8 cellular contexts compared by ENCODE assay signal in the genomic region with DNA sequence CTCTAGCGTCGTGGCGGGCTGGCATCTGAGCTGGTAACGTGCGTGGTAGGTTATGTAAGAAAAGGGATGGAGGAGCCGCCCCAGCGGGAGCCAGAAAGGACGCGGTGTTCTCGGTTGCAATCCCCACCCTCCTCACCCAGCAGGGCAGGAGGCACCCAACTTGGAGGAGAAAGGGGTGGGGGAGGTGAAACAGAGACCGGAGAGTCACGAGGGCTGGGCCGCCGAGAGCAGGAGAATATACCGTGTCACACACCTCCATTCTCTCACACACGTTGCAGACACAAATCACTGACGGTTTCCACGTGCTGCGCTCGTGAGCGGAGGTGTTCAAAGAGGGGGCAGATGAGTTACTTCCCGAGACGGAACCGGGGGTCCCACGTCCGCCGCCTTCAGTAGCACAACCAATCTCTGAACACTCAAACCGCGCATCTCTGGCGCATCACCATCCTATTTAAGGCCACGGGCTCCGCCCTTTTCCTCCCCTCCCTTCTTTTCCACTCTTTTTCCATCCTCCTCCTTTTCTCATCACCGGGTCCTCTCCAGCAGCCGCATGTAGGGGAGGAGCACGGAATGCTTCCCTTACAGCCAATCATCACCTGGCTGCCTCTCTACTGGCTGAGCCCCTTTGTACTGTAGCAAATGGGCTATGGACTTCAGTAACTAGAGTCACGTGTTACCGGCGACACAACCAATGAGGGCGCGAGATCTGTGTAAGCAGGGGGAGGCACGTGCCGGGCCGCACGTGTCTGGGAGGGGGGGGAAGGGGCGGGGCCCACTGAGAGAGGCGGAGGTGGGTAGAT. TPM values are rescaled to one million over a fixed set of nuclear protein-coding genes. Genes with fewer than 3 reads are reported as not detected.
DNase-seq lines count a peak whose midpoint lies in the region; ATAC-seq and TF ChIP-seq lines count a peak whose summit lies in the region.

A gene with protein sequence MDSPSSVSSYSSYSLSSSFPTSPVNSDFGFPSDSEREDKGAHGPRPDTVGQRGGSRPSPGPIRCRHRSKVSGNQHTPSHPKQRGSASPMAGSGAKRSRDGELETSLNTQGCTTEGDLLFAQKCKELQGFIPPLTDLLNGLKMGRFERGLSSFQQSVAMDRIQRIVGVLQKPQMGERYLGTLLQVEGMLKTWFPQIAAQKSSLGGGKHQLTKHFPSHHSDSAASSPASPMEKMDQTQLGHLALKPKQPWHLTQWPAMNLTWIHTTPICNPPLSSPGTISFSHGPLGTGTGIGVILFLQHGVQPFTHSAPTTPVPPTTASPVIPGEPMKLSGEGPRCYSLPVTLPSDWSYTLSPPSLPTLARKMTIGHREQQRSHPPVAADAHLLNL (plus strand): TSS at position 797 of the 800 bp plus-strand sequence. CDS start 714 bp downstream, outside the sequence.

- peak within 1 kb of the TSS; percentile 86 for H3K27ac Mint-ChIP-seq in activated naive CD4-positive, alpha-beta T cell treated with anti-CD3 and anti-CD28 coated beads, Interleukin-2, amount 50 U/mL, for 24 hours
- H3K27ac Mint-ChIP-seq in neural progenitor cell, result peak within 1 kb of the TSS; percentile 51

- peaks cover 12% of the 10 kb centered on the region for H3K4me1 ChIP-seq in neural progenitor cell
- peaks cover 21 to 49% (median 36%) of the 10 kb centered on the region in 4 donors for H3K4me1 ChIP-seq in stomach

- H3K27me3 ChIP-seq in MG63, result no peaks in the 10 kb centered on the region
- H3K27me3 ChIP-seq in neural progenitor cell, result peaks cover 10% of the 10 kb centered on the region
- no peaks in the 10 kb centered on the region for H3K27me3 ChIP-seq in stomach

- peak in 1 of 4 donors; percentile 26 for TF ChIP-seq POLR2A in stomach (IDR thresholded peaks at IDR 0.05)

- no peaks in the 10 kb centered on the region for H3K27me3 Mint-ChIP-seq in activated naive CD4-positive, alpha-beta T cell treated with anti-CD3 and anti-CD28 coated beads, Interleukin-2, amount 50 U/mL, for 24 hours
- H3K27me3 Mint-ChIP-seq in neural progenitor cell (ENCODE audit: insufficient read depth, low read depth), result peaks cover 11% of the 10 kb centered on the region

- H3K9me3 Mint-ChIP-seq in activated naive CD4-positive, alpha-beta T cell treated with anti-CD3 and anti-CD28 coated beads, Interleukin-2, amount 50 U/mL, for 24 hours, result no peaks in the 10 kb centered on the region
- H3K9me3 Mint-ChIP-seq in neural progenitor cell, result no peaks in the 10 kb centered on the region

- peak within 1 kb of the TSS; percentile 74 for H2AFZ ChIP-seq in neural progenitor cell (replicated peaks)

- WGBS in stomach, 5 donors, result 1% methylated on average over 46 of the region's 46 CpGs

- peak within 1 kb of the TSS; percentile 95 for H3K4me2 ChIP-seq in neural progenitor cell

- peak; percentile 77 for ATAC-seq in GM19324 (IDR thresholded peaks at IDR 0.05; ENCODE audit: low FRiP score, unreplicated experiment)

- no peak for TF ChIP-seq CTCF in neural progenitor cell (IDR thresholded peaks at IDR 0.05)
- TF ChIP-seq CTCF in stomach (IDR thresholded peaks at IDR 0.05), result no peak

- DNase-seq in ACHN, result peak; percentile 99
- peak; percentile 50 for DNase-seq in MG63
- DNase-seq in SK-MEL-5 (ENCODE audit: low read depth, low spot score), result peak; percentile 65
- DNase-seq in germinal center (ENCODE audit: low spot score), result peak; percentile 69
- DNase-seq in neural progenitor cell (ENCODE audit: low spot score), result peak; percentile 98
- DNase-seq in stomach, result peak; percentile 93

- H3K36me3 ChIP-seq in MG63 (no peaks in the 10 kb centered on the region), neural progenitor cell (no peaks in the 10 kb centered on the region), stomach (peaks cover 0 to 27% (median 18%) of the 10 kb centered on the region in 4 donors)

- H4K20me1 ChIP-seq in neural progenitor cell (ENCODE audit: low read depth), result no peaks in the 10 kb centered on the region

- H3K36me3 Mint-ChIP-seq in activated naive CD4-positive, alpha-beta T cell treated with anti-CD3 and anti-CD28 coated beads, Interleukin-2, amount 50 U/mL, for 24 hours, result peaks cover 1% of the 10 kb centered on the region
- H3K36me3 Mint-ChIP-seq in neural progenitor cell, result peaks cover 25% of the 10 kb centered on the region

- peak within 1 kb of the TSS; percentile 88 for H3K4me3 Mint-ChIP-seq in activated naive CD4-positive, alpha-beta T cell treated with anti-CD3 and anti-CD28 coated beads, Interleukin-2, amount 50 U/mL, for 24 hours
- peak within 1 kb of the TSS; percentile 93 for H3K4me3 Mint-ChIP-seq in neural progenitor cell

- H3K4me3 ChIP-seq in MG63 (peak within 1 kb of the TSS; percentile 19), neural progenitor cell (peak within 1 kb of the TSS; percentile 71), stomach (peak within 1 kb of the TSS; percentile 50 to 68 (median 56))

- peaks cover 8% of the 10 kb centered on the region for H3K79me2 ChIP-seq in neural progenitor cell (ENCODE audit: low read depth)

- H3K27ac ChIP-seq in neural progenitor cell (no peak within 1 kb of the TSS), stomach (peak within 1 kb of the TSS; percentile 79 to 95 (median 87))

- H3F3A ChIP-seq in neural progenitor cell (ENCODE audit: low read depth), result peaks cover 16% of the 10 kb centered on the region

- H3K9ac ChIP-seq in neural progenitor cell, result no peak within 1 kb of the TSS

- TF ChIP-seq EP300 in stomach (IDR thresholded peaks at IDR 0.05), result peak; percentile 87

- no peaks in the 10 kb centered on the region for H3K9me3 ChIP-seq in MG63
- no peaks in the 10 kb centered on the region for H3K9me3 ChIP-seq in neural progenitor cell (ENCODE audit: low read depth)
- no peaks in the 10 kb centered on the region for H3K9me3 ChIP-seq in stomach

- intact Hi-C loops in stomach (cut with DNase I; ENCODE audit: low total_unique reads), result no loop called here

- in situ Hi-C loops in ACHN (cut with HindIII; ENCODE audit: low pct_ligation_motif_present, low pct_unique_long_range_greater_than_20kb, low sequenced_read_pairs) (no loop called here), SK-MEL-5 (cut with HindIII; ENCODE audit: low pct_unique_long_range_greater_than_20kb, low sequenced_read_pairs) (no loop called here)

- H3K4me1 Mint-ChIP-seq in activated naive CD4-positive, alpha-beta T cell treated with anti-CD3 and anti-CD28 coated beads, Interleukin-2, amount 50 U/mL, for 24 hours, result peaks cover 32% of the 10 kb centered on the region
- H3K4me1 Mint-ChIP-seq in neural progenitor cell, result peaks cover 34% of the 10 kb centered on the region

RNA-seq across cellular contexts. Expression of the gene that starts here (rescaled TPM):
- not detected in 2 replicates for total RNA-seq in MG63 (2014; rRNA removed; shearing (Covaris generic); ENCODE audit: low replicate concordance)
- 0.21 TPM in 1 of 2 replicates, not detected in the other for total RNA-seq in SK-MEL-5 (2014; rRNA removed; shearing (Covaris generic))
- polyA plus RNA-seq in SK-MEL-5 (2015; cell fraction: cytosol; rRNA removed), result 0.33 and 1.3 TPM in 2 replicates
- 6.1 and 9.3 TPM in 2 replicates for polyA plus RNA-seq in SK-MEL-5 (2015; cell fraction: nucleus; rRNA removed)
- total RNA-seq in neural progenitor cell (ENCODE audit: low replicate concordance), result 22.6 and 25.3 TPM in 2 replicates
- total RNA-seq in stomach, result 10 to 100 TPM in 1 of 5 donors, 1 to 10 TPM in 3, not detected in 1; 2.7 to 31.5 (median 2.9) TPM
- polyA plus RNA-seq in stomach, result 10 to 100 TPM in 1 of 3 donors, 1 to 10 TPM in 2; 4.0 to 12.8 (median 6.3) TPM

Comparison
In these comparisons a context has a peak if more than half of its experiments do, and no peak if none do; other contexts are left out.
1. Peak in DNase-seq and H3K4me3 ChIP-seq in MG63; RNA of the gene not detected or under 1 TPM.
2. H3K4me3 ChIP-seq: peak in every context shown above with its lines; median percentile 71 in neural progenitor cell; 56 in stomach; 19 in MG63.